ENCODE assay signal across 9 cellular contexts in genomic region chrX:97399400-97399799, GRCh38.
A peak's percentile ranks its signal among the peaks of the same experiment; 100 is the strongest.
DNase-seq lines count a peak whose midpoint lies in the region; ATAC-seq, FAIRE-seq and TF ChIP-seq lines count a peak whose summit lies in the region.
"Had no signal": no experiment of that assay in that cellular context is flagged by ENCODE, and none has a peak within 500 bp of the region (broad histone marks: within the 10 kb centered on the region; RNA-seq: fewer than 3 reads in every experiment).

No MANE protein-coding gene starts in this region.

- H3K36me3 ChIP-seq in endothelial cell of umbilical vein (ENCODE audit: control insufficient read depth in 2 of 2, extremely low read depth in 1 of 2, insufficient read depth in 2 of 2, low read length in 2 of 2), result no peaks in the 10 kb centered on the region

- H3K27ac ChIP-seq in endothelial cell of umbilical vein (ENCODE audit: insufficient read depth, low read depth, low read length), result no peak overlapping the region
- H3K27ac ChIP-seq: skin epidermis had no signal

- no peaks in the 10 kb centered on the region for H3K9me1 ChIP-seq in endothelial cell of umbilical vein (replicated peaks; ENCODE audit: control insufficient read depth, extremely low read depth, insufficient read depth, low read length)

- POLR2A ChIA-PET in endothelial cell of umbilical vein (lab: Charles Lee), result no interaction called here

- no peak for TF ChIP-seq CTCF in endothelial cell of umbilical vein (IDR thresholded peaks at IDR 0.05; ENCODE audit: extremely low read depth in 1 of 2, insufficient read depth in 1 of 2, low read depth in 1 of 2, low read length in 2 of 2)

- peak; percentile 40 for DNase-seq in Daoy (ENCODE audit: low read depth)
- peak; percentile 32 for DNase-seq in endothelial cell of umbilical vein (ENCODE audit: low read depth, low spot score)
- DNase-seq in NCI-H82 (lab: John Stamatoyannopoulos, UW), result no peak
- no peak for DNase-seq in HuH-7.5 (ENCODE audit: low spot score)
- no peak for DNase-seq in NCI-H510A treated with DMSO at 0.1 percent for 48 hours (lab: John Stamatoyannopoulos, UW)
- DNase-seq in C1 segment of cervical spinal cord (lab: John Stamatoyannopoulos, UW), result no peak

- intact Hi-C loops in endothelial cell of umbilical vein (cut with micrococcal nuclease), result no loop called here

- no TSS peak for BruUV-seq in endothelial cell of umbilical vein (replicated peaks; lab: Mats Ljungman, UMichigan)

- dilution Hi-C loops in endothelial cell of umbilical vein (cut with MboI; ENCODE audit: extremely low pct_ligation_motif_present, low sequenced_read_pairs), result no loop called here

- no peaks in the 10 kb centered on the region for H3K79me2 ChIP-seq in endothelial cell of umbilical vein (ENCODE audit: control insufficient read depth, insufficient read depth, low read length)

- H3K9ac ChIP-seq in endothelial cell of umbilical vein (replicated peaks; ENCODE audit: extremely low read depth, insufficient read depth, low read length), result no peak overlapping the region

- H4K20me1 ChIP-seq in endothelial cell of umbilical vein (replicated peaks; ENCODE audit: control insufficient read depth, extremely low read depth, insufficient read depth, low read length), result no peaks in the 10 kb centered on the region

- H3K27me3 ChIP-seq in endothelial cell of umbilical vein (ENCODE audit: control insufficient read depth in 2 of 2, insufficient read depth in 2 of 2, low read length in 2 of 2), result no peaks in the 10 kb centered on the region

- H3K9me3 ChIP-seq in endothelial cell of umbilical vein (replicated peaks; ENCODE audit: control insufficient read depth, insufficient read depth, low read length), result no peaks in the 10 kb centered on the region

- peaks cover 5% of the 10 kb centered on the region for H3K4me1 ChIP-seq in endothelial cell of umbilical vein (ENCODE audit: control insufficient read depth, extremely low read depth, insufficient read depth, low read length)

- FAIRE-seq in endothelial cell of umbilical vein (lab: Jason Lieb, UNC), result no peak

- TF ChIP-seq POLR2A in endothelial cell of umbilical vein (IDR thresholded peaks at IDR 0.05; ENCODE audit: low read depth, low read length), result no peak

- no peak overlapping the region for H3K4me2 ChIP-seq in endothelial cell of umbilical vein (ENCODE audit: insufficient read depth, low read length)

- no peak overlapping the region for H2AFZ ChIP-seq in endothelial cell of umbilical vein (ENCODE audit: low read depth, low read length)

- CTCF ChIA-PET in endothelial cell of umbilical vein (lab: Charles Lee), result no interaction called here

- no peak overlapping the region for H3K4me3 ChIP-seq in endothelial cell of umbilical vein (replicated peaks in 1 of 3; ENCODE audit: insufficient read depth in 1 of 3, low read depth in 1 of 3, low read length in 3 of 3)
- H3K4me3 ChIP-seq: skin epidermis had no signal

- ATAC-seq in GM19463 (IDR thresholded peaks at IDR 0.05; ENCODE audit: unreplicated experiment) (peak; percentile 26), HG03571 (IDR thresholded peaks at IDR 0.05; ENCODE audit: unreplicated experiment) (peak; percentile 37)

TF ChIP-seq in endothelial cell of umbilical vein, 7 proteins besides CTCF, POLR2A, EP300 and RAD21:
- peak; percentile 25 for TF ChIP-seq JUN (IDR thresholded peaks at IDR 0.05; ENCODE audit: borderline replicate concordance, insufficient read depth, insufficient read length, low read depth)
- no peak for TF ChIP-seq MYC (IDR thresholded peaks at IDR 0.05; ENCODE audit: low read depth, low read length)
TF ChIP-seq in endothelial cell of umbilical vein: peak in this region for 1.

Comparison
In these comparisons a context has a peak if more than half of its experiments do, and no peak if none do; other contexts are left out.
1. DNase-seq: peak in Daoy (single experiment) and endothelial cell of umbilical vein (single experiment); none in NCI-H82 (single experiment), HuH-7.5 (single experiment), NCI-H510A treated with DMSO at 0.1 percent for 48 hours (single experiment) and C1 segment of cervical spinal cord (0 of 14).